In genomic region chr18:43159091-43159490, GRCh38 we compare ENCODE assay signal across 23 cellular contexts.
DNase-seq lines count a peak whose midpoint lies in the region; ATAC-seq and TF ChIP-seq lines count a peak whose summit lies in the region.
"Had no signal": no experiment of that assay in that cellular context is flagged by ENCODE, and none has a peak within 500 bp of the region (broad histone marks: within the 10 kb centered on the region; RNA-seq: fewer than 3 reads in every experiment).

No MANE protein-coding gene starts in this region.

- H3K9me3 ChIP-seq in HEK293 (ENCODE audit: control insufficient read depth, insufficient read depth, low read depth, low read length), result no peaks in the 10 kb centered on the region
- H3K9me3 ChIP-seq: adrenal gland, ovary, SJCRH30 had no signal

- H3K36me3 ChIP-seq in HEK293 (ENCODE audit: control insufficient read depth in 2 of 2, insufficient read depth in 1 of 2, low read length in 2 of 2), result no peaks in the 10 kb centered on the region
- H3K36me3 ChIP-seq: adrenal gland, ovary, SJCRH30, upper lobe of left lung had no signal

- peak; percentile 79 for DNase-seq in NCI-H1105 treated with DMSO at 0.1 percent for 48 hours (lab: John Stamatoyannopoulos, UW)
- peak; percentile 54 for DNase-seq in astrocyte of the spinal cord (ENCODE audit: low read depth, low spot score)
- peak; percentile 26 for DNase-seq in globus pallidus (ENCODE audit: low spot score)
- DNase-seq in hepatic stellate cell (ENCODE audit: low spot score), result no peak
- no peak for DNase-seq in central memory CD4-positive, alpha-beta T cell
- DNase-seq: activated CD4-positive, alpha-beta T cell treated with anti-CD3 and anti-CD28 coated beads, Interleukin-2, amount 10 ng/mL, durations not matched to agents 7 days and 5 days; activated effector memory CD4-positive, alpha-beta T cell treated with anti-CD3 and anti-CD28 coated beads, Interleukin-2, amount 50 U/mL, for 16 hours; adrenal gland; Calu3; endodermal cell; foreskin keratinocyte; mesendoderm; naive thymus-derived CD8-positive, alpha-beta T cell; NCI-H82; ovary; stimulated activated CD4-positive, alpha-beta T cell treated with anti-CD3 and anti-CD28 coated beads, Interleukin-1b, Interleukin-23, amount 100 ng/mL, for 48 hours; stimulated activated naive CD8-positive, alpha-beta T cell treated with anti-CD3 and anti-CD28 coated beads, Interleukin-15, amount 100 ng/mL, for 72 hours; upper lobe of left lung had no signal

- in situ Hi-C loops in astrocyte of the spinal cord (cut with HindIII; ENCODE audit: low sequenced_read_pairs), result no loop called here

- H3K4me1 ChIP-seq in HEK293 (ENCODE audit: control insufficient read depth, insufficient read depth, low read length), result no peaks in the 10 kb centered on the region
- H3K4me1 ChIP-seq: adrenal gland, foreskin keratinocyte, SJCRH30, upper lobe of left lung had no signal

- POLR2A ChIA-PET in HEK293 (lab: Yijun Ruan, JAX), result no interaction called here

- TF ChIP-seq CTCF in HEK293 (tag by site-specific recombination; IDR thresholded peaks at IDR 0.05) (no peak), astrocyte of the spinal cord (IDR thresholded peaks at IDR 0.05; ENCODE audit: low read depth, low read length) (no peak)

- no peak for ATAC-seq in GM21526 (IDR thresholded peaks at IDR 0.05; ENCODE audit: low FRiP score, unreplicated experiment)
- ATAC-seq: foreskin keratinocyte; GM23338; naive thymus-derived CD8-positive, alpha-beta T cell; Panc1; stimulated activated naive CD8-positive, alpha-beta T cell treated with anti-CD3 and anti-CD28 coated beads, Interleukin-15, amount 100 ng/mL, for 72 hours had no signal

- H3K4me3 ChIP-seq in HEK293 (ENCODE audit: low read depth, low read length) (no peak overlapping the region), astrocyte of the spinal cord (ENCODE audit: low read depth, low read length) (no peak overlapping the region)
- H3K4me3 ChIP-seq: adrenal gland, GM23338, ovary, SJCRH30, upper lobe of left lung had no signal

- no peak overlapping the region for H3K27ac ChIP-seq in HEK293 (ENCODE audit: extremely low read depth, low read depth, low read length)
- H3K27ac ChIP-seq: adrenal gland, foreskin keratinocyte, ovary, SJCRH30, upper lobe of left lung had no signal

- CTCF ChIA-PET in HEK293 (lab: Yijun Ruan, JAX), result interaction anchor here (1.3 kb wide), 1 partner anchor 860 kb away, joined by 3 read pairs; no protein-coding TSS in a partner anchor

TF ChIP-seq in HEK293, 187 proteins besides CTCF, POLR2A, EP300 and RAD21:
- no peak for TF ChIP-seq ZNF169 (tag by site-specific recombination; IDR thresholded peaks at IDR 0.05)
- TF ChIP-seq REST (tag by site-specific recombination; IDR thresholded peaks at IDR 0.05), result no peak
- TF ChIP-seq IKZF3 (tag by site-specific recombination; IDR thresholded peaks at IDR 0.05), result no peak
- TF ChIP-seq BCL11B (tag by site-specific recombination; IDR thresholded peaks at IDR 0.05; ENCODE audit: low read depth), result no peak
- no peak for TF ChIP-seq MYNN (tag by site-specific recombination; IDR thresholded peaks at IDR 0.05; ENCODE audit: borderline replicate concordance)
- no peak for TF ChIP-seq ZNF654 (tag by site-specific recombination; IDR thresholded peaks at IDR 0.05; ENCODE audit: low read depth)
- TF ChIP-seq REPIN1 (tag by site-specific recombination; IDR thresholded peaks at IDR 0.05; ENCODE audit: low read depth), result no peak
- TF ChIP-seq ZNF677 (tag by site-specific recombination; IDR thresholded peaks at IDR 0.05), result 0 out of 2 replicates have a peak, but pooled peaks have one; percentile 20
TF ChIP-seq in HEK293: peak in this region for 1.

Comparison
In these comparisons a context has a peak if more than half of its experiments do, and no peak if none do; other contexts are left out.
1. DNase-seq: peak in NCI-H1105 treated with DMSO at 0.1 percent for 48 hours (single experiment), astrocyte of the spinal cord (single experiment) and globus pallidus (single experiment); none in hepatic stellate cell (single experiment) and central memory CD4-positive, alpha-beta T cell (single experiment).